In the genomic region with DNA sequence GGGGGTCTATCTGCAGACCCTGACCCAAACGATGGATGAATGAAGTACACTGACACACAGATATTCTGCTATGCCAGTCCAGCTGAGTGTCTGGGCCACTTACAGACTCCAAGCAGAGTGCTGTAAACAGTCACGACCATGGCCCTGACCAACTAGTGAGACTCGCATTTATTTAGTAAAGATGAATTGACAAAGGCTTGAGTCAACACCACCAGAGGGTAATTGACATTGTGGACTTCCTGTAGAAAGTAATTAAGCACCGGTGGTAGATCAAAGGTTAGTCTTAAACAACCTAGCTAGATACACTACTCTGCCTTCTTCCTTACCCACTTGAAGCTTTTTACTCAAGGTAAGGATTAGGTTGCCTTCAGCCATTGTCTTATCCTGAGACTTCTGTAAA, we compare ENCODE assay signal across 27 cellular contexts.
"Had no signal": no experiment of that assay in that cellular context is flagged by ENCODE, and none has a peak within 500 bp of the region (broad histone marks: within the 10 kb centered on the region; RNA-seq: fewer than 3 reads in every experiment).

No MANE protein-coding gene starts in this region.

- H3K9me3 ChIP-seq: esophagus muscularis mucosa, gastroesophageal sphincter, thoracic aorta, upper lobe of left lung had no signal

- H3K27ac ChIP-seq: coronary artery, esophagus muscularis mucosa, foreskin keratinocyte, gastroesophageal sphincter, heart left ventricle, hepatocyte, neural progenitor cell, parathyroid adenoma, thoracic aorta, tibial nerve, upper lobe of left lung had no signal

- H3K4me2 ChIP-seq: hepatocyte, neural progenitor cell had no signal

- H3K36me3 Mint-ChIP-seq: neural progenitor cell had no signal

- H3K4me3 ChIP-seq: coronary artery, esophagus muscularis mucosa, gastroesophageal sphincter, heart left ventricle, hepatocyte, lung, neural progenitor cell, thoracic aorta, tibial nerve, upper lobe of left lung had no signal

- H3K4me1 ChIP-seq: neural progenitor cell, parathyroid adenoma had no signal

- H3K36me3 ChIP-seq: esophagus muscularis mucosa, gastroesophageal sphincter, heart left ventricle, neural progenitor cell, thoracic aorta, tibial nerve, upper lobe of left lung had no signal

- H3K27ac Mint-ChIP-seq: mesothelial cell of epicardium; naive thymus-derived CD4-positive, alpha-beta T cell; nephron; neural progenitor cell; progenitor cell of endocrine pancreas; stimulated activated naive B cell treated with anti-CD40 and anti-IgM and Interleukin-4, amounts not matched to agents 10 μg/mL and 1 μg/mL and 100 μg/mL, for 72 hours; stimulated activated naive CD8-positive, alpha-beta T cell treated with anti-CD3 and anti-CD28 coated beads, Interleukin-15, Interleukin-2, amounts not matched to agents 100 ng/mL and 50 ng/mL, for 24 hours had no signal

- H3K79me2 ChIP-seq: hepatocyte, parathyroid adenoma had no signal

- H2AFZ ChIP-seq: hepatocyte, neural progenitor cell, parathyroid adenoma had no signal

- H3K4me1 Mint-ChIP-seq: naive thymus-derived CD4-positive, alpha-beta T cell; nephron; neural progenitor cell; stimulated activated naive B cell treated with anti-CD40 and anti-IgM and Interleukin-4, amounts not matched to agents 10 μg/mL and 1 μg/mL and 100 μg/mL, for 72 hours had no signal

- H3K4me3 Mint-ChIP-seq: mesothelial cell of epicardium; naive thymus-derived CD4-positive, alpha-beta T cell; nephron; neural progenitor cell; stimulated activated naive B cell treated with anti-CD40 and anti-IgM and Interleukin-4, amounts not matched to agents 10 μg/mL and 1 μg/mL and 100 μg/mL, for 72 hours; stimulated activated naive CD8-positive, alpha-beta T cell treated with anti-CD3 and anti-CD28 coated beads, Interleukin-15, Interleukin-2, amounts not matched to agents 100 ng/mL and 50 ng/mL, for 24 hours had no signal

- H3K27me3 ChIP-seq: esophagus muscularis mucosa, foreskin keratinocyte, gastroesophageal sphincter, heart left ventricle, hepatocyte, neural progenitor cell, tibial nerve, upper lobe of left lung had no signal

- H3K27me3 Mint-ChIP-seq: progenitor cell of endocrine pancreas; stimulated activated naive CD8-positive, alpha-beta T cell treated with anti-CD3 and anti-CD28 coated beads, Interleukin-15, Interleukin-2, amounts not matched to agents 100 ng/mL and 50 ng/mL, for 24 hours had no signal

- ATAC-seq: foreskin keratinocyte; gastroesophageal sphincter; heart left ventricle; left lobe of liver; naive thymus-derived CD4-positive, alpha-beta T cell; sciatic nerve; stimulated activated naive B cell treated with anti-CD40 and anti-IgM and Interleukin-4, amounts not matched to agents 10 μg/mL and 1 μg/mL and 100 μg/mL, for 72 hours had no signal

- FAIRE-seq: endothelial cell of umbilical vein, kidney, urothelium cell line had no signal

- DNase-seq: dermis blood vessel endothelial cell; effector memory CD4-positive, alpha-beta T cell; foreskin keratinocyte; heart left ventricle; kidney; mesenchymal stem cell; naive thymus-derived CD4-positive, alpha-beta T cell; stimulated activated CD4-positive, alpha-beta T cell treated with anti-CD3 and anti-CD28 coated beads, Interleukin-4, amount 100 ng/mL, for 4 hours; stimulated activated naive B cell treated with anti-CD40 and anti-IgM and Interleukin-4, amounts not matched to agents 10 μg/mL and 1 μg/mL and 100 μg/mL, for 72 hours; upper lobe of left lung had no signal

- H3K9ac ChIP-seq: neural progenitor cell, parathyroid adenoma had no signal
